13 cellular contexts compared by ENCODE assay signal in the genomic region with DNA sequence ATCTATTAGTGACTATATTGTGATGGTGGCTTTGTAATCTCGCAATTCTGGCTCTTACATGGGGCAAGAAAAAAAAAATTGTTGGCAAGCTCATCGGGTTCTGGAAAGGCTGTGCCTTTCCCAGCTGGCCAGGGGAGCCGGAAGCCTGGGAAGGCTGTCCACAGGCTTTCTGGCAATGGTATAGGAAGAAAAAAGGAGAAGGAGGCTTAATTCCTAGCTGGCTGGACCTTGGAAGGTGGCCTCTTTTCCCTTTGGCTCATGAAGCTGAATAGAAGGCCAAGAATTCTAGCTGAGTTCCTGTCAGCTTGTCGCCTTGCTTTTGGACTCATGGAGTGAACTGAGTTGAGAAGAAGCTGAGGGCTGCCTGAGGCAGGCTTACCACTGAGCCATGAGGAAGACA.
DNase-seq lines count a peak whose midpoint lies in the region; ATAC-seq and TF ChIP-seq lines count a peak whose summit lies in the region.
"Had no signal": no experiment of that assay in that cellular context is flagged by ENCODE, and none has a peak within 500 bp of the region (broad histone marks: within the 10 kb centered on the region; RNA-seq: fewer than 3 reads in every experiment).

No MANE protein-coding gene starts in this region.

- WGBS in lung, 2 donors, result 52 to 84% methylated on average over 4 of the region's 4 CpGs
- WGBS in spleen, 5 donors, result 51 to 79% (median 62%) methylated on average over 4 of the region's 4 CpGs

- H3K27me3 ChIP-seq in fibroblast of lung (ENCODE audit: control insufficient read depth, insufficient read depth, low read length) (no peaks in the 10 kb centered on the region), lung (ENCODE audit: control insufficient read depth, insufficient read depth) (no peaks in the 10 kb centered on the region), spleen (replicated peaks in 1 of 7) (no peaks in the 10 kb centered on the region)

- intact Hi-C loops in spleen (cut with DNase I; ENCODE audit: low total_unique reads), result loop anchor here (5.0 to 10.0 kb wide), 2 partner anchors 77 to 511 kb away; no protein-coding TSS in a partner anchor

- H3K27ac ChIP-seq in SK-N-MC (peak overlapping the region; percentile 66), fibroblast of lung (ENCODE audit: insufficient read depth, low read length) (no peak overlapping the region), lung (ENCODE audit: low read depth in 1 of 2, low read length in 1 of 2) (no peak overlapping the region), spleen (peak overlapping the region in 5 of 8 donors; percentile 17 to 42 (median 28))
- H3K27ac ChIP-seq: epithelial cell of prostate had no signal

- ATAC-seq in lung (ENCODE audit: insufficient read depth, low FRiP score) (peak; percentile 42), GM21423 (IDR thresholded peaks at IDR 0.05; ENCODE audit: unreplicated experiment) (no peak)
- ATAC-seq: activated CD4-positive, CD25-positive, alpha-beta regulatory T cell treated with anti-CD3 and anti-CD28 coated beads, Interleukin-2, amount 50 U/mL, for 24 hours; activated T-cell treated with anti-CD3 and anti-CD28 coated beads, Interleukin-2, amount 50 U/mL, for 72 hours had no signal

- TF ChIP-seq CTCF in fibroblast of lung (conservative IDR thresholded peaks at IDR 0.05 in 1 of 2, IDR thresholded peaks at IDR 0.05 in 1 of 2; ENCODE audit: low read depth in 1 of 2, low read length in 2 of 2) (no peak), lung (IDR thresholded peaks at IDR 0.05; ENCODE audit: control extremely low read depth, extremely low read depth) (no peak), spleen (IDR thresholded peaks at IDR 0.05 in 8 of 11, conservative IDR thresholded peaks at IDR 0.05 in 3 of 11) (no peak)

- H3K36me3 ChIP-seq in SK-N-MC (ENCODE audit: insufficient read depth, low read length), result no peaks in the 10 kb centered on the region
- no peaks in the 10 kb centered on the region for H3K36me3 ChIP-seq in fibroblast of lung (ENCODE audit: control insufficient read depth, insufficient read depth, low read length)
- H3K36me3 ChIP-seq in lung (ENCODE audit: control insufficient read depth in 2 of 2, insufficient read depth in 2 of 2, low read length in 2 of 2), result no peaks in the 10 kb centered on the region
- H3K36me3 ChIP-seq in spleen, result no peaks in the 10 kb centered on the region

- H3K4me2 ChIP-seq in fibroblast of lung (ENCODE audit: extremely low read depth, insufficient read depth, low read length), result no peak overlapping the region

- DNase-seq in SK-N-MC (ENCODE audit: low read depth, low spot score) (no peak), fibroblast of lung (ENCODE audit: low read depth in 2 of 2) (peak; percentile 46 to 79), lung (ENCODE audit: low spot score) (no peak), spleen (no peak), erythroblast (lab: John Stamatoyannopoulos, UW) (no peak), NCI-H2081 (lab: John Stamatoyannopoulos, UW) (no peak), NCI-H1436 (lab: John Stamatoyannopoulos, UW) (no peak)
- DNase-seq: activated T-cell treated with anti-CD3 and anti-CD28 coated beads, Interleukin-2, amount 50 U/mL, for 72 hours; NCI-H2029 treated with DMSO at 0.1 percent for 48 hours; stimulated activated CD4-positive, alpha-beta T cell treated with anti-CD3 and anti-CD28 coated beads, Interleukin-4, amount 100 ng/mL, for 1 hour had no signal

- H3K9ac ChIP-seq in SK-N-MC (ENCODE audit: insufficient read length) (no peak overlapping the region), fibroblast of lung (ENCODE audit: insufficient read depth, low read length) (no peak overlapping the region)

- H3K9me3 ChIP-seq in SK-N-MC (ENCODE audit: low read depth, low read length), result no peaks in the 10 kb centered on the region
- H3K9me3 ChIP-seq in fibroblast of lung (ENCODE audit: control insufficient read depth, insufficient read depth, low read depth, low read length), result no peaks in the 10 kb centered on the region
- H3K9me3 ChIP-seq in lung (ENCODE audit: control insufficient read depth in 2 of 2, insufficient read depth in 1 of 2, low read length in 1 of 2), result peaks cover 0 to 3% of the 10 kb centered on the region in 2 donors
- H3K9me3 ChIP-seq in spleen, result peaks cover 0 to 5% (median 0%) of the 10 kb centered on the region in 8 donors

- no peak overlapping the region for H2AFZ ChIP-seq in fibroblast of lung (ENCODE audit: low read length)

- TF ChIP-seq POLR2A in spleen (IDR thresholded peaks at IDR 0.05) (no peak), erythroblast (IDR thresholded peaks at IDR 0.05; ENCODE audit: low read length) (no peak)

- no peaks in the 10 kb centered on the region for H4K20me1 ChIP-seq in fibroblast of lung (ENCODE audit: control insufficient read depth, extremely low read depth, insufficient read depth, low read length)

- H3K4me3 ChIP-seq in SK-N-MC, result no peak overlapping the region
- no peak overlapping the region for H3K4me3 ChIP-seq in fibroblast of lung (replicated peaks in 1 of 4; ENCODE audit: control extremely low read depth in 1 of 4, insufficient read depth in 1 of 4, low read depth in 3 of 4, low read length in 4 of 4)
- H3K4me3 ChIP-seq in lung, result no peak overlapping the region
- no peak overlapping the region for H3K4me3 ChIP-seq in spleen

- H3K79me2 ChIP-seq in fibroblast of lung (ENCODE audit: control insufficient read depth, insufficient read depth, low read length), result no peaks in the 10 kb centered on the region

- no peaks in the 10 kb centered on the region for H3K4me1 ChIP-seq in fibroblast of lung (ENCODE audit: control insufficient read depth, extremely low read depth, insufficient read depth, low read length)
- H3K4me1 ChIP-seq in lung (ENCODE audit: control insufficient read depth in 2 of 2, insufficient read depth in 2 of 2, low read length in 2 of 2), result peaks cover 2 to 5% of the 10 kb centered on the region in 2 donors
- peaks cover 0 to 7% (median 2%) of the 10 kb centered on the region in 6 donors for H3K4me1 ChIP-seq in spleen

Comparison
In these comparisons a context has a peak if more than half of its experiments do, and no peak if none do; other contexts are left out.
1. DNase-seq: peak in fibroblast of lung (2 of 2); none in SK-N-MC (single experiment), lung (single experiment), spleen (single experiment), erythroblast (0 of 2), NCI-H2081 (0 of 2) and NCI-H1436 (single experiment).
2. H3K27ac ChIP-seq: peak in SK-N-MC (single experiment) and spleen (5 of 8); none in fibroblast of lung (single experiment) and lung (0 of 2).